ENCODE assay signal across 11 cellular contexts in the genomic region with DNA sequence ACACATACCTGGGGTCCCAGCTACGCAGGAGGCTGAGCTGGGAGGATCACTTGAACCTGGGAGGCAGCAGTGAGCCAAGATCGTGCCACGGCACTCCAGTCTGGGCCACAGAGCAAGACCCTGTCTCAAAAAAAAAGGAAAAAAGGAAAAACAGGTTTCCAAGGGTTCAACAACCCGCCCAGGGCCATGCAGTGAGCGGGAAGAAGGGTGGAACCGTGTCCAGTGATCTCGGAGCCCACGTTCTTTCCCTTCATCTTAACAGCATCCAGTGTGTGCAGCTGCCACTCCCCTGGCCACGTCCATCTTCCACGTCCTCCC. TPM values are rescaled to one million over a fixed set of nuclear protein-coding genes. Genes with fewer than 3 reads are reported as not detected.
DNase-seq lines count a peak whose midpoint lies in the region; TF ChIP-seq lines count a peak whose summit lies in the region.
"Had no signal": no experiment of that assay in that cellular context is flagged by ENCODE, and none has a peak within 500 bp of the region (broad histone marks: within the 10 kb centered on the region; RNA-seq: fewer than 3 reads in every experiment).

No MANE protein-coding gene starts in this region.

- H3K9me3 Mint-ChIP-seq in mesothelial cell of epicardium: no peaks in the 10 kb centered on the region
- H3K9me3 Mint-ChIP-seq: activated B cell treated with CpG ODN at 0.5 μM for 24 hours, nephron had no signal

- no peak overlapping the region for H3K4me2 ChIP-seq in fibroblast of lung (ENCODE audit: extremely low read depth, insufficient read depth, low read length)

- H3K4me1 Mint-ChIP-seq in mesothelial cell of epicardium: no peaks in the 10 kb centered on the region

- no peaks in the 10 kb centered on the region for H3K79me2 ChIP-seq in fibroblast of lung (ENCODE audit: control insufficient read depth, insufficient read depth, low read length)

- in situ Hi-C loops in GM13976 (cut with MboI; ENCODE audit: low sequenced_read_pairs, unreplicated experiment): loop anchor here (5.0 kb wide), 1 partner anchor 40 kb away; no protein-coding TSS in a partner anchor

- H3K9ac ChIP-seq in fibroblast of lung (ENCODE audit: insufficient read depth, low read length) (no peak overlapping the region), skeletal muscle tissue (ENCODE audit: low read depth in 1 of 3, low read length in 3 of 3) (no peak overlapping the region)

- no peaks in the 10 kb centered on the region for H4K20me1 ChIP-seq in fibroblast of lung (ENCODE audit: control insufficient read depth, extremely low read depth, insufficient read depth, low read length)

- H3K4me3 ChIP-seq in SJCRH30: peak overlapping the region; percentile 17
- no peak overlapping the region for H3K4me3 ChIP-seq in fibroblast of lung (replicated peaks in 1 of 4; ENCODE audit: control extremely low read depth in 1 of 4, insufficient read depth in 1 of 4, low read depth in 3 of 4, low read length in 4 of 4)
- peak overlapping the region; percentile 17 to 45 (median 29) for H3K4me3 ChIP-seq in skeletal muscle tissue (ENCODE audit: low read length in 3 of 3)
- H3K4me3 ChIP-seq in breast epithelium: peak overlapping the region in 1 of 3 donors; percentile 29

- intact Hi-C loops in breast epithelium (cut with DNase I; ENCODE audit: low total_unique reads): loop anchor here (5.0 kb wide), 1 partner anchor 40 kb away; no protein-coding TSS in a partner anchor

- no peaks in the 10 kb centered on the region for H3K36me3 Mint-ChIP-seq in mesothelial cell of epicardium

- H3K27ac Mint-ChIP-seq in mesothelial cell of epicardium: no peak overlapping the region

- TF ChIP-seq CTCF in GM13976 (IDR thresholded peaks at IDR 0.05; ENCODE audit: borderline replicate concordance, control extremely low read depth, extremely low read depth, insufficient read depth, missing control alignments): peak; percentile 3
- TF ChIP-seq CTCF in fibroblast of lung (conservative IDR thresholded peaks at IDR 0.05 in 1 of 2, IDR thresholded peaks at IDR 0.05 in 1 of 2; ENCODE audit: low read depth in 1 of 2, low read length in 2 of 2): no peak
- TF ChIP-seq CTCF in breast epithelium (IDR thresholded peaks at IDR 0.05): no peak
- TF ChIP-seq CTCF in mesothelial cell of epicardium (IDR thresholded peaks at IDR 0.05; ENCODE audit: unreplicated experiment): no peak

- peak overlapping the region; percentile 73 for H2AFZ ChIP-seq in fibroblast of lung (ENCODE audit: low read length)

- H3K9me3 ChIP-seq in SJCRH30 (replicated peaks) (no peaks in the 10 kb centered on the region), fibroblast of lung (ENCODE audit: control insufficient read depth, insufficient read depth, low read depth, low read length) (no peaks in the 10 kb centered on the region), skeletal muscle tissue (ENCODE audit: control insufficient read depth in 3 of 3, low read length in 3 of 3) (no peaks in the 10 kb centered on the region), breast epithelium (no peaks in the 10 kb centered on the region)

- no peak overlapping the region for H3K4me3 Mint-ChIP-seq in mesothelial cell of epicardium
- H3K4me3 Mint-ChIP-seq: nephron had no signal

- no peak for DNase-seq in GM13976 (ENCODE audit: low spot score)
- no peak for DNase-seq in SJCRH30
- no peak for DNase-seq in fibroblast of lung (ENCODE audit: low read depth in 2 of 2)
- DNase-seq in breast epithelium (ENCODE audit: low spot score in 2 of 2): no peak
- DNase-seq in NCI-H69 (lab: John Stamatoyannopoulos, UW): no peak
- DNase-seq in mesothelial cell of epicardium (ENCODE audit: low spot score in 2 of 2, unreplicated experiment in 2 of 2): no peak
- no peak for DNase-seq in hypothalamus (lab: John Stamatoyannopoulos, UW)
- DNase-seq: NCI-H524 treated with DMSO at 0.1 percent for 48 hours had no signal

- no peaks in the 10 kb centered on the region for H3K27me3 Mint-ChIP-seq in mesothelial cell of epicardium (ENCODE audit: low read depth)
- H3K27me3 Mint-ChIP-seq: activated B cell treated with CpG ODN at 0.5 μM for 24 hours had no signal

- H3K27ac ChIP-seq in SJCRH30: no peak overlapping the region
- H3K27ac ChIP-seq in fibroblast of lung (ENCODE audit: insufficient read depth, low read length): no peak overlapping the region
- no peak overlapping the region for H3K27ac ChIP-seq in skeletal muscle tissue (ENCODE audit: low read depth, low read length)
- no peak overlapping the region for H3K27ac ChIP-seq in breast epithelium

- peaks cover 6% of the 10 kb centered on the region for H3K4me1 ChIP-seq in SJCRH30
- peaks cover 2% of the 10 kb centered on the region for H3K4me1 ChIP-seq in fibroblast of lung (ENCODE audit: control insufficient read depth, extremely low read depth, insufficient read depth, low read length)
- H3K4me1 ChIP-seq in skeletal muscle tissue (ENCODE audit: control insufficient read depth in 3 of 3, insufficient read depth in 3 of 3, low read length in 3 of 3): peaks cover 3 to 12% (median 12%) of the 10 kb centered on the region in 3 donors
- no peaks in the 10 kb centered on the region for H3K4me1 ChIP-seq in breast epithelium

- no peaks in the 10 kb centered on the region for H3K27me3 ChIP-seq in SJCRH30
- no peaks in the 10 kb centered on the region for H3K27me3 ChIP-seq in fibroblast of lung (ENCODE audit: control insufficient read depth, insufficient read depth, low read length)
- no peaks in the 10 kb centered on the region for H3K27me3 ChIP-seq in skeletal muscle tissue (ENCODE audit: control insufficient read depth in 3 of 3, insufficient read depth in 3 of 3, low read length in 3 of 3)
- H3K27me3 ChIP-seq in breast epithelium: no peaks in the 10 kb centered on the region

- no peak for TF ChIP-seq POLR2A in breast epithelium (IDR thresholded peaks at IDR 0.05)

- H3K36me3 ChIP-seq in SJCRH30: no peaks in the 10 kb centered on the region
- H3K36me3 ChIP-seq in fibroblast of lung (ENCODE audit: control insufficient read depth, insufficient read depth, low read length): no peaks in the 10 kb centered on the region
- no peaks in the 10 kb centered on the region for H3K36me3 ChIP-seq in skeletal muscle tissue (ENCODE audit: control insufficient read depth in 3 of 3, insufficient read depth in 3 of 3, low read length in 3 of 3)
- H3K36me3 ChIP-seq in breast epithelium: no peaks in the 10 kb centered on the region

RNA-seq across cellular contexts. Expression of a gene that starts 14.9 kb away (rescaled TPM):
- total RNA-seq in SJCRH30 (2014; rRNA removed; shearing (Covaris generic)): 45.5 and 46.5 TPM in 2 replicates
- total RNA-seq in fibroblast of lung (20.8 and 22.0 TPM in 2 replicates), skeletal muscle tissue (31.3 TPM), breast epithelium (10 to 100 TPM; 23.6 to 48.8 (median 24.5) TPM), mesothelial cell of epicardium (72.5 to 76.6 TPM (median 74.7 TPM) in 3 replicates)
- polyA plus RNA-seq in fibroblast of lung: 3.5 and 3.8 TPM in 2 replicates
- polyA plus RNA-seq in fibroblast of lung (2012): 11.3 and 14.3 TPM in 2 replicates
- 16.4 and 23.0 TPM in 2 replicates for polyA minus RNA-seq in fibroblast of lung (ENCODE audit: low replicate concordance)

RNA-seq across cellular contexts. Expression of a gene that starts 25.7 kb away (rescaled TPM):
- total RNA-seq in SJCRH30 (2014; rRNA removed; shearing (Covaris generic)): 26.5 and 30.7 TPM in 2 replicates
- total RNA-seq in fibroblast of lung (14.1 and 25.4 TPM in 2 replicates), skeletal muscle tissue (12.0 TPM), breast epithelium (10 to 100 TPM; 11.4 to 22.7 (median 12.5) TPM), mesothelial cell of epicardium (37.7 to 41.8 TPM (median 39.8 TPM) in 3 replicates)
- 45.6 TPM in 2 replicates for polyA plus RNA-seq in fibroblast of lung
- 74.7 and 76.0 TPM in 2 replicates for polyA plus RNA-seq in fibroblast of lung (2012)
- polyA minus RNA-seq in fibroblast of lung (ENCODE audit: low replicate concordance): 210 and 228 TPM in 2 replicates

Comparison
In these comparisons a context has a peak if more than half of its experiments do, and no peak if none do; other contexts are left out.
1. H3K4me3 ChIP-seq: peak in SJCRH30 (single experiment) and skeletal muscle tissue (3 of 3); none in fibroblast of lung (0 of 4).